Comparison of ENCODE assay signal across 12 cellular contexts in the genomic region with DNA sequence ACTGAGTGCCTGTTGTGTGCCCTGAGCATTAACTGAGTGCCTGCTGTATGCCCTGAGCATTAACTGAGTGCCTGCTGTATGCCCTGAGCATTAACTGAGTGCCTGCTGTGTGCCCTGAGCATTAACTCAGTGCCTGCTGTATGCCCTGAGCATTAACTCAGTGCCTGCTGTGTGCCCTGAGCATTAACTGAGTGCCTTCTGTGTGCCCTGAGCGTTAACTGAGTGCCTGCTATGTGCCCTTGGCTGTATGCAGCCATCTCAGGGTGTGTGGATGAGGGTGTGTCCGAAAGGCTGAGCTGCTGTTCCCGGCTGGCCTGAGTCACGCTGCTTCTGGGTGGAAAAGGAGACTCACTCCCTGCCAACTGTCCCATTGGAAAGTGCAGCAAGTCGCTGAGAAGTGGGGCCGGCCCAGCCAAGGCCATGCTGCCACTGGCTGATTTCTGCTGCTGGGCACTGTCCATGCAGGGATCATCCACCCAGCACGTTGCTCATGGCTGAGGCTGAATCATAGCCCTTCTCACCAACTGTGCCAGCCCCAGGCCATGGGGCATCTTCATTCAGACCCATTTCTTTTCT.
DNase-seq lines count a peak whose midpoint lies in the region; ATAC-seq, FAIRE-seq and TF ChIP-seq lines count a peak whose summit lies in the region.
"Had no signal": no experiment of that assay in that cellular context is flagged by ENCODE, and none has a peak within 500 bp of the region (broad histone marks: within the 10 kb centered on the region; RNA-seq: fewer than 3 reads in every experiment).

No MANE protein-coding gene starts in this region.

- H3K36me3 ChIP-seq in colonic mucosa (no peaks in the 10 kb centered on the region), left lung (no peaks in the 10 kb centered on the region)

- TF ChIP-seq EP300 in A549 (IDR thresholded peaks at IDR 0.05) = no peak

- intact Hi-C loops in colonic mucosa (cut with DNase I) (no loop called here), left lung (cut with DNase I) (no loop called here)

- ATAC-seq in A549 (peak; percentile 87 to 94), left lung (peak; percentile 72), GM19023 (IDR thresholded peaks at IDR 0.05; ENCODE audit: unreplicated experiment) (no peak)
- ATAC-seq: naive thymus-derived CD4-positive, alpha-beta T cell had no signal

- H3K4me1 ChIP-seq in A549 = peaks cover 32% of the 10 kb centered on the region
- no peaks in the 10 kb centered on the region for H3K4me1 ChIP-seq in colonic mucosa
- peaks cover 0 to 2% of the 10 kb centered on the region in 2 donors for H3K4me1 ChIP-seq in left lung

- CTCF ChIA-PET in A549 (lab: Yijun Ruan, JAX) = interaction anchor here (0.7 to 2.4 kb wide), 10 partner anchors 10 to 163 kb away, joined by 3 to 13 read pairs (median 4); no protein-coding TSS in a partner anchor

- TF ChIP-seq POLR2A in A549 (IDR thresholded peaks at IDR 0.05; ENCODE audit: low read length) = no peak

- 0 out of 5 replicates have a peak, but pooled peaks of 1 of the 2 experiments have one; percentile 10 for TF ChIP-seq RAD21 in A549 (conservative IDR thresholded peaks at IDR 0.05 in 1 of 2, IDR thresholded peaks at IDR 0.05 in 1 of 2)

- WGBS in A549 (ENCODE audit: missing lambda C conversion rate) = 4% methylated on average over 7 of the region's 7 CpGs

- no peak overlapping the region for H3K9ac ChIP-seq in colonic mucosa (ENCODE audit: low read depth in 2 of 2, low read length in 2 of 2)

- peak overlapping the region; percentile 51 for H3K4me2 ChIP-seq in A549

- H3K27me3 ChIP-seq in colonic mucosa (no peaks in the 10 kb centered on the region), left lung (no peaks in the 10 kb centered on the region)

- peak; percentile 87 to 89 for DNase-seq in A549 (ENCODE audit: low read depth in 1 of 2, low spot score in 1 of 2)
- peak; percentile 89 for DNase-seq in M059J (ENCODE audit: low read depth)
- peak; percentile 77 for DNase-seq in colonic mucosa
- DNase-seq in left lung = no peak
- DNase-seq in activated gamma-delta T cell treated with Interleukin-2 at 50 U/mL for 16 hours = no peak
- no peak for DNase-seq in activated CD8-positive, alpha-beta memory T cell treated with anti-CD3 and anti-CD28 coated beads for 24 hours
- no peak for DNase-seq in SHP77 treated with DMSO at 0.1 percent for 48 hours (lab: John Stamatoyannopoulos, UW)
- DNase-seq: DND-41; KG1; naive thymus-derived CD4-positive, alpha-beta T cell; SHP77 had no signal

- H3K27ac ChIP-seq in A549 = peak overlapping the region; percentile 62 to 63
- H3K27ac ChIP-seq in colonic mucosa = no peak overlapping the region
- no peak overlapping the region for H3K27ac ChIP-seq in left lung

- H3K4me3 ChIP-seq in A549 (no peak overlapping the region), colonic mucosa (no peak overlapping the region), left lung (no peak overlapping the region)

- peak; percentile 77 for FAIRE-seq in A549 (lab: Jason Lieb, UNC)

- POLR2A ChIA-PET in A549 (lab: Yijun Ruan, JAX) = interaction anchor here (0.5 kb wide), 2 partner anchors 17 to 1642 kb away, joined by 3 to 7 read pairs; no protein-coding TSS in a partner anchor

- no peaks in the 10 kb centered on the region for H3K9me3 ChIP-seq in A549
- no peaks in the 10 kb centered on the region for H3K9me3 ChIP-seq in colonic mucosa
- H3K9me3 ChIP-seq in left lung = no peaks in the 10 kb centered on the region

- TF ChIP-seq CTCF in A549 (IDR thresholded peaks at IDR 0.05) (no peak), colonic mucosa (IDR thresholded peaks at IDR 0.05) (no peak), left lung (IDR thresholded peaks at IDR 0.05) (no peak)

TF ChIP-seq in A549, 52 proteins besides CTCF, POLR2A, EP300 and RAD21:
- TF ChIP-seq TP53 (CRISPR knock-in tag; IDR thresholded peaks at IDR 0.05) (no peak), JUN (IDR thresholded peaks at IDR 0.05) (no peak), MAX (IDR thresholded peaks at IDR 0.05) (peak; percentile 79), RFX5 (IDR thresholded peaks at IDR 0.05) (no peak), NR3C1 (IDR thresholded peaks at IDR 0.05) (no peak), MYC (IDR thresholded peaks at IDR 0.05; ENCODE audit: borderline replicate concordance, low read length) (peak; percentile 70), FOSB (CRISPR knock-in tag; IDR thresholded peaks at IDR 0.05) (no peak), FOSL2 (IDR thresholded peaks at IDR 0.05) (no peak), FOSL2 (CRISPR knock-in tag; IDR thresholded peaks at IDR 0.05) (peak; percentile 75)
TF ChIP-seq in A549: peak in this region for 3.

Comparison
In these comparisons a context has a peak if more than half of its experiments do, and no peak if none do; other contexts are left out.
1. DNase-seq: peak in A549 (2 of 2), M059J (single experiment) and colonic mucosa (single experiment); none in left lung (0 of 2), activated gamma-delta T cell treated with Interleukin-2 at 50 U/mL for 16 hours (single experiment), activated CD8-positive, alpha-beta memory T cell treated with anti-CD3 and anti-CD28 coated beads for 24 hours (single experiment) and SHP77 treated with DMSO at 0.1 percent for 48 hours (single experiment).
2. H3K27ac ChIP-seq: peak in A549 (2 of 2); none in colonic mucosa (single experiment) and left lung (0 of 2).